In the genomic region with DNA sequence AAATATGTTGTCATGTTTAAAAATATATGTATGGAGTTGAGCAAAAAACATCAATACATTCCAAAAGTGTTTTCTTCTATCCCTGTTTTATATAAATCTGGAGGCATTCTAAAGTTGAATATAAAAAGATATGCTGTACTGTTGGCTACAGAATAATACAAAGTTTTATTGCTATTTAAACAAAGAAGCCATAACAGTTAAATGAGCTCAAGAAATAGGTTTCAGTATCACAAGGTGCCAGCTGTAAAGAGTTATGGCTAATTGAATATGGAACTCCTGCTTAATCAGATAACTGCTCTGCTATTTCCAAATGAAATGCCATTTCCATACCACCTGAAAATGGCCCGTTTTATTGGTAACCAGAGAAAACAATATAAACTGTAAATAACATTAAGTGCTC, we compare ENCODE assay signal across 27 cellular contexts.
"Had no signal": no experiment of that assay in that cellular context is flagged by ENCODE, and none has a peak within 500 bp of the region (broad histone marks: within the 10 kb centered on the region; RNA-seq: fewer than 3 reads in every experiment).

No MANE protein-coding gene starts in this region.

- H3K27me3 ChIP-seq: ascending aorta, breast epithelium, cardiac muscle cell, colonic mucosa, esophagus squamous epithelium, gastroesophageal sphincter, heart right ventricle had no signal

- H3K4me1 ChIP-seq: ascending aorta, breast epithelium, colonic mucosa, esophagus squamous epithelium, gastroesophageal sphincter, heart right ventricle had no signal

- H3K36me3 ChIP-seq: colonic mucosa had no signal

- DNase-seq: activated CD4-positive, alpha-beta memory T cell treated with anti-CD3 and anti-CD28 coated beads, Interleukin-2, amount 10 ng/mL, durations not matched to agents 7 days and 5 days; activated CD4-positive, alpha-beta T cell treated with anti-CD3 and anti-CD28 coated beads for 1 hour; activated CD4-positive, alpha-beta T cell treated with anti-CD3 and anti-CD28 coated beads for 4 hours; activated CD4-positive, alpha-beta T cell treated with anti-CD3 and anti-CD28 coated beads, Interleukin-2, amount 10 ng/mL, durations not matched to agents 7 days and 5 days; activated CD4-positive, alpha-beta T cell treated with anti-CD3 and anti-CD28 coated beads, Interleukin-2, amount 50 U/mL, for 4 hours; activated CD8-positive, alpha-beta memory T cell treated with anti-CD3 and anti-CD28 coated beads, Interleukin-2, amount 50 U/mL, for 48 hours; activated gamma-delta T cell; activated naive CD4-positive, alpha-beta T cell; activated naive CD4-positive, alpha-beta T cell treated with anti-CD3 and anti-CD28 coated beads, Interleukin-2, amount 10 ng/mL, durations not matched to agents 7 days and 5 days; activated naive CD8-positive, alpha-beta T cell treated with anti-CD3 and anti-CD28 coated beads, Interleukin-2, amount 10 ng/mL, durations not matched to agents 7 days and 5 days; activated T-cell treated with anti-CD3 and anti-CD28 coated beads for 4 hours; activated T-cell treated with anti-CD3 and anti-CD28 coated beads, Interleukin-2, amount 50 U/mL, for 24 hours; activated T-cell treated with anti-CD3 and anti-CD28 coated beads, Interleukin-2, amount 50 U/mL, for 72 hours; central memory CD4-positive, alpha-beta T cell; colonic mucosa; effector CD8-positive, alpha-beta T cell; esophagus squamous epithelium; foreskin melanocyte; heart right ventricle; T-helper 2 cell had no signal

- H3K9me3 ChIP-seq: ascending aorta, breast epithelium, colonic mucosa, esophagus squamous epithelium, gastroesophageal sphincter had no signal

- H3K4me3 ChIP-seq: ascending aorta, breast epithelium, cardiac muscle cell, colonic mucosa, esophagus squamous epithelium, gastroesophageal sphincter, heart right ventricle had no signal

- ATAC-seq: activated naive CD4-positive, alpha-beta T cell treated with anti-CD3 and anti-CD28 coated beads, Interleukin-2, amount 50 U/mL, for 72 hours; activated T-cell treated with anti-CD3 and anti-CD28 coated beads, Interleukin-2, amount 50 U/mL, for 72 hours; gastroesophageal sphincter; heart right ventricle; WTC11 had no signal

- H3K27ac ChIP-seq: ascending aorta, breast epithelium, cardiac muscle cell, colonic mucosa, epithelial cell of prostate, esophagus squamous epithelium, gastroesophageal sphincter, heart right ventricle had no signal
